In genomic region chr12:53591301-53592206, GRCh38 we compare ENCODE assay signal across 1 cellular context.
TF ChIP-seq lines count a peak whose summit lies in the region.

No MANE protein-coding gene starts in this region.

TF ChIP-seq in HEK293, 187 proteins besides CTCF, POLR2A, EP300 and RAD21 (continued from another document):
- TF ChIP-seq, protein P1, sequence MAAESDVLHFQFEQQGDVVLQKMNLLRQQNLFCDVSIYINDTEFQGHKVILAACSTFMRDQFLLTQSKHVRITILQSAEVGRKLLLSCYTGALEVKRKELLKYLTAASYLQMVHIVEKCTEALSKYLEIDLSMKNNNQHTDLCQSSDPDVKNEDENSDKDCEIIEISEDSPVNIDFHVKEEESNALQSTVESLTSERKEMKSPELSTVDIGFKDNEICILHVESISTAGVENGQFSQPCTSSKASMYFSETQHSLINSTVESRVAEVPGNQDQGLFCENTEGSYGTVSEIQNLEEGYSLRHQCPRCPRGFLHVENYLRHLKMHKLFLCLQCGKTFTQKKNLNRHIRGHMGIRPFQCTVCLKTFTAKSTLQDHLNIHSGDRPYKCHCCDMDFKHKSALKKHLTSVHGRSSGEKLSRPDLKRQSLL (tag by site-specific recombination; IDR thresholded peaks at IDR 0.05) = no peak
- TF ChIP-seq GLI2 (tag by site-specific recombination; IDR thresholded peaks at IDR 0.05; ENCODE audit: borderline replicate concordance, low read depth) = no peak
- TF ChIP-seq ZNF704 (tag by site-specific recombination; IDR thresholded peaks at IDR 0.05) = no peak
- TF ChIP-seq ZBTB7A (tag by site-specific recombination; IDR thresholded peaks at IDR 0.05; ENCODE audit: low read depth) = no peak
- no peak for TF ChIP-seq ZNF610 (tag by site-specific recombination; IDR thresholded peaks at IDR 0.05; ENCODE audit: borderline replicate concordance)
- TF ChIP-seq ZBTB8A (tag by site-specific recombination; IDR thresholded peaks at IDR 0.05) = no peak
- TF ChIP-seq ZNF341 (tag by site-specific recombination; IDR thresholded peaks at IDR 0.05; ENCODE audit: low read depth) = no peak
- TF ChIP-seq ZNF280D (tag by site-specific recombination; IDR thresholded peaks at IDR 0.05) = no peak
- no peak for TF ChIP-seq ZFHX2 (tag by site-specific recombination; conservative IDR thresholded peaks at IDR 0.05)
- TF ChIP-seq ZNF707 (tag by site-specific recombination; IDR thresholded peaks at IDR 0.05) = no peak
- peak; percentile 97 for TF ChIP-seq ZBTB17 (tag by site-specific recombination; IDR thresholded peaks at IDR 0.05)
- no peak for TF ChIP-seq ZNF114 (tag by site-specific recombination; IDR thresholded peaks at IDR 0.05)
- 0 out of 2 replicates have a peak, but pooled peaks have one; percentile 20 for TF ChIP-seq IKZF3 (tag by site-specific recombination; IDR thresholded peaks at IDR 0.05)
- TF ChIP-seq ZNF600 (tag by site-specific recombination; IDR thresholded peaks at IDR 0.05) = peak; percentile 45
- no peak for TF ChIP-seq PBX3 (CRISPR knock-in tag; IDR thresholded peaks at IDR 0.05)
- TF ChIP-seq ZNF621 (tag by site-specific recombination; IDR thresholded peaks at IDR 0.05) = no peak
- TF ChIP-seq ZNF571 (tag by site-specific recombination; IDR thresholded peaks at IDR 0.05) = no peak
- TF ChIP-seq ZNF19 (tag by site-specific recombination; IDR thresholded peaks at IDR 0.05; ENCODE audit: low read depth) = no peak
- no peak for TF ChIP-seq ZNF23 (tag by site-specific recombination; IDR thresholded peaks at IDR 0.05; ENCODE audit: borderline replicate concordance)
- no peak for TF ChIP-seq ZFP41 (tag by site-specific recombination; IDR thresholded peaks at IDR 0.05; ENCODE audit: borderline replicate concordance)
- no peak for TF ChIP-seq ZNF843 (tag by site-specific recombination; IDR thresholded peaks at IDR 0.05)
- no peak for TF ChIP-seq ZNF239 (tag by site-specific recombination; IDR thresholded peaks at IDR 0.05)
- no peak for TF ChIP-seq ZNF366 (tag by site-specific recombination; conservative IDR thresholded peaks at IDR 0.05)
- TF ChIP-seq EGR2 (tag by site-specific recombination; IDR thresholded peaks at IDR 0.05; ENCODE audit: low read depth) = no peak
- 0 out of 2 replicates have a peak, but pooled peaks have one; percentile 13 for TF ChIP-seq ZNF660 (tag by site-specific recombination; IDR thresholded peaks at IDR 0.05)
- TF ChIP-seq ZNF558 (tag by site-specific recombination; IDR thresholded peaks at IDR 0.05) = no peak
- TF ChIP-seq ZNF37A (tag by site-specific recombination; IDR thresholded peaks at IDR 0.05) = no peak
- TF ChIP-seq PRDM1 (tag by site-specific recombination; IDR thresholded peaks at IDR 0.05) = peak; percentile 74
- TF ChIP-seq ZNF184 (tag by site-specific recombination; IDR thresholded peaks at IDR 0.05) = no peak
- TF ChIP-seq ZNF221 (tag by site-specific recombination; IDR thresholded peaks at IDR 0.05; ENCODE audit: borderline replicate concordance) = no peak
- no peak for TF ChIP-seq ZSCAN23 (tag by site-specific recombination; IDR thresholded peaks at IDR 0.05)
